22 cellular contexts compared by ENCODE assay signal in the genomic region with DNA sequence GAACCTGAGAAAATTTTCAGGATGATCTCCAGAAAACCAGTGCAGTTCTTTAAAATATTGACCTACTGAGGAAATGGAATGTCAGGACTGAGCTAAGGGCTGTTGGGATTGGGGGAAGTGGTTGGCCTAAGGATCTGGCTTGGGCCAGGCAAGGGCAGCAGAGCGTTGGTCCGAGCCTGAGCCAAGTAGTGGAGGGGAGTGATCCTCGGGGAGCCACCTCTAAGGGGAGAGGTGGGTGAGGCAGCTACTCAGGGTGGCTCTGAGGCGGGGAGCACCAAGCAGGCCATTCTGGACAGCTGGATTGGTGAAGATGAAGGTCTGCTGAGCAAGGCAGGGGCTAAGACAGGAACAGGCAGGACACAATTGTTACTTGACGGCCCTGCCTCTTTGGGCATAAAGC. TPM values are rescaled to one million over a fixed set of nuclear protein-coding genes. Genes with fewer than 3 reads are reported as not detected.
DNase-seq lines count a peak whose midpoint lies in the region; ATAC-seq and TF ChIP-seq lines count a peak whose summit lies in the region.
"Had no signal": no experiment of that assay in that cellular context is flagged by ENCODE, and none has a peak within 500 bp of the region (broad histone marks: within the 10 kb centered on the region; RNA-seq: fewer than 3 reads in every experiment).

No MANE protein-coding gene starts in this region.

- TF ChIP-seq CTCF in endodermal cell (conservative IDR thresholded peaks at IDR 0.05) (no peak), MCF 10A (IDR thresholded peaks at IDR 0.05; ENCODE audit: unreplicated experiment) (no peak)

- peak overlapping the region; percentile 89 for H3K27ac Mint-ChIP-seq in T-helper 1 cell treated with Interleukin-12 subunit alpha and Interleukin-12 subunit beta and Interleukin-4 antibody, amounts not matched to agents 30 μg/mL and 1 μg/mL, for 36 hours
- peak overlapping the region; percentile 76 to 96 (median 91) for H3K27ac Mint-ChIP-seq in CD4-positive, alpha-beta memory T cell
- peak overlapping the region; percentile 91 for H3K27ac Mint-ChIP-seq in activated CD8-positive, alpha-beta T cell treated with anti-CD3 and anti-CD28 coated beads, Interleukin-2, amount 10 ng/mL, durations not matched to agents 7 days and 5 days
- H3K27ac Mint-ChIP-seq in endodermal cell: peak overlapping the region; percentile 10
- H3K27ac Mint-ChIP-seq in MCF 10A (ENCODE audit: low read depth, unreplicated experiment): no peak overlapping the region
- H3K27ac Mint-ChIP-seq: HFFc6, naive B cell had no signal

- no TSS peak for BruUV-seq in MCF 10A (replicated peaks; lab: Mats Ljungman, UMichigan)

- CTCF ChIA-PET in CD4-positive, alpha-beta memory T cell (lab: Charles Lee; ENCODE audit: partially characterized antibody): interaction anchor here (0.7 to 5.5 kb wide), 9 partner anchors 8 to 276 kb away, joined by 3 to 50 read pairs (median 4); partner anchors contain the start of genes CAMK4 and STARD4
- CTCF ChIA-PET in activated CD8-positive, alpha-beta T cell treated with anti-CD3 and anti-CD28 coated beads, Interleukin-2, amount 10 ng/mL, durations not matched to agents 7 days and 5 days (lab: Charles Lee): interaction anchor here (0.6 to 7.8 kb wide), 7 partner anchors 10 to 76 kb away, joined by 3 to 85 read pairs (median 22); partner anchors contain the start of gene CAMK4
- CTCF ChIA-PET in MCF 10A (lab: Yijun Ruan, JAX): interaction anchor here (0.5 to 1.4 kb wide), 6 partner anchors 8 to 128 kb away, joined by 3 to 4 read pairs (median 3); no protein-coding TSS in a partner anchor

- no peaks in the 10 kb centered on the region for H3K36me3 ChIP-seq in CD4-positive, alpha-beta memory T cell (ENCODE audit: insufficient read depth, low read length)
- no peaks in the 10 kb centered on the region for H3K36me3 ChIP-seq in endodermal cell (ENCODE audit: control insufficient read depth, insufficient read depth, low read length)
- H3K36me3 ChIP-seq: ovary, spleen had no signal

- H3K4me3 ChIP-seq in CD4-positive, alpha-beta memory T cell (ENCODE audit: low read length in 2 of 2): no peak overlapping the region
- H3K4me3 ChIP-seq in endodermal cell (ENCODE audit: low read length): no peak overlapping the region
- H3K4me3 ChIP-seq: ovary, spleen had no signal

- POLR2A ChIA-PET in CD4-positive, alpha-beta memory T cell (lab: Charles Lee; ENCODE audit: partially characterized antibody): interaction anchor here (0.9 to 11.4 kb wide), 4 partner anchors 10 to 61 kb away, joined by 3 to 206 read pairs (median 6); partner anchors contain the start of gene CAMK4
- POLR2A ChIA-PET in activated CD8-positive, alpha-beta T cell treated with anti-CD3 and anti-CD28 coated beads, Interleukin-2, amount 10 ng/mL, durations not matched to agents 7 days and 5 days (lab: Charles Lee): interaction anchor here (1.3 to 3.9 kb wide), 7 partner anchors 9 to 43 kb away, joined by 3 to 28 read pairs (median 8); partner anchors contain the start of gene CAMK4
- POLR2A ChIA-PET in MCF 10A (lab: Yijun Ruan, JAX): interaction anchor here (1.5 kb wide), 1 partner anchor 9 kb away, joined by 4 read pairs; no protein-coding TSS in a partner anchor

- peaks cover 75% of the 10 kb centered on the region for H3K4me1 Mint-ChIP-seq in T-helper 1 cell treated with Interleukin-12 subunit alpha and Interleukin-12 subunit beta and Interleukin-4 antibody, amounts not matched to agents 30 μg/mL and 1 μg/mL, for 36 hours (ENCODE audit: low read depth)
- H3K4me1 Mint-ChIP-seq in CD4-positive, alpha-beta memory T cell: peaks cover 80 to 95% (median 89%) of the 10 kb centered on the region in 4 donors
- peaks cover 85% of the 10 kb centered on the region for H3K4me1 Mint-ChIP-seq in activated CD8-positive, alpha-beta T cell treated with anti-CD3 and anti-CD28 coated beads, Interleukin-2, amount 10 ng/mL, durations not matched to agents 7 days and 5 days (ENCODE audit: low read depth)
- H3K4me1 Mint-ChIP-seq in endodermal cell (no peaks in the 10 kb centered on the region), MCF 10A (ENCODE audit: insufficient read depth, unreplicated experiment) (no peaks in the 10 kb centered on the region)
- H3K4me1 Mint-ChIP-seq: naive B cell had no signal

- peaks cover 97% of the 10 kb centered on the region for H3K4me1 ChIP-seq in CD4-positive, alpha-beta memory T cell (ENCODE audit: insufficient read depth, low read length)
- no peaks in the 10 kb centered on the region for H3K4me1 ChIP-seq in endodermal cell (ENCODE audit: control insufficient read depth, insufficient read depth, low read length)

- no peaks in the 10 kb centered on the region for H3K9me3 ChIP-seq in CD4-positive, alpha-beta memory T cell (ENCODE audit: control insufficient read depth in 1 of 2, low read length in 2 of 2)
- no peaks in the 10 kb centered on the region for H3K9me3 ChIP-seq in endodermal cell (ENCODE audit: control insufficient read depth, low read length)
- H3K9me3 ChIP-seq: ovary, spleen had no signal

- no peaks in the 10 kb centered on the region for H3K27me3 Mint-ChIP-seq in T-helper 1 cell treated with Interleukin-12 subunit alpha and Interleukin-12 subunit beta and Interleukin-4 antibody, amounts not matched to agents 30 μg/mL and 1 μg/mL, for 36 hours (ENCODE audit: low read depth)
- no peaks in the 10 kb centered on the region for H3K27me3 Mint-ChIP-seq in CD4-positive, alpha-beta memory T cell
- H3K27me3 Mint-ChIP-seq in activated CD8-positive, alpha-beta T cell treated with anti-CD3 and anti-CD28 coated beads, Interleukin-2, amount 10 ng/mL, durations not matched to agents 7 days and 5 days (ENCODE audit: low read depth): no peaks in the 10 kb centered on the region
- H3K27me3 Mint-ChIP-seq in endodermal cell (ENCODE audit: insufficient read depth) (no peaks in the 10 kb centered on the region), MCF 10A (ENCODE audit: insufficient read depth, unreplicated experiment) (peaks cover 8% of the 10 kb centered on the region)
- H3K27me3 Mint-ChIP-seq: naive B cell had no signal

- intact Hi-C loops in CD4-positive, alpha-beta memory T cell (cut with micrococcal nuclease): loop anchor here (2.0 kb wide), 1 partner anchor 17 kb away; no protein-coding TSS in a partner anchor
- intact Hi-C loops in MCF 10A (cut with micrococcal nuclease): no loop called here

- no peaks in the 10 kb centered on the region for H3K27me3 ChIP-seq in CD4-positive, alpha-beta memory T cell (ENCODE audit: insufficient read depth, low read length)
- H3K27me3 ChIP-seq in endodermal cell (ENCODE audit: control insufficient read depth, insufficient read depth, low read length, poor library complexity, severe bottlenecking): no peaks in the 10 kb centered on the region
- H3K27me3 ChIP-seq: ovary, spleen had no signal

- no peak for ATAC-seq in activated CD8-positive, alpha-beta T cell treated with anti-CD3 and anti-CD28 coated beads, Interleukin-2, amount 10 ng/mL, durations not matched to agents 7 days and 5 days
- ATAC-seq in GM21367 (IDR thresholded peaks at IDR 0.05; ENCODE audit: unreplicated experiment) (no peak), GM21723 (IDR thresholded peaks at IDR 0.05; ENCODE audit: unreplicated experiment) (no peak)
- ATAC-seq: PC-3 had no signal

- H3K36me3 Mint-ChIP-seq in T-helper 1 cell treated with Interleukin-12 subunit alpha and Interleukin-12 subunit beta and Interleukin-4 antibody, amounts not matched to agents 30 μg/mL and 1 μg/mL, for 36 hours (ENCODE audit: low read depth): peaks cover 26% of the 10 kb centered on the region
- peaks cover 0 to 3% of the 10 kb centered on the region in 2 donors for H3K36me3 Mint-ChIP-seq in CD4-positive, alpha-beta memory T cell
- H3K36me3 Mint-ChIP-seq in activated CD8-positive, alpha-beta T cell treated with anti-CD3 and anti-CD28 coated beads, Interleukin-2, amount 10 ng/mL, durations not matched to agents 7 days and 5 days (ENCODE audit: low read depth): peaks cover 35% of the 10 kb centered on the region
- H3K36me3 Mint-ChIP-seq in endodermal cell (ENCODE audit: low read depth) (no peaks in the 10 kb centered on the region), MCF 10A (ENCODE audit: insufficient read depth, unreplicated experiment) (no peaks in the 10 kb centered on the region)
- H3K36me3 Mint-ChIP-seq: naive B cell had no signal

- no peaks in the 10 kb centered on the region for H3K9me3 Mint-ChIP-seq in T-helper 1 cell treated with Interleukin-12 subunit alpha and Interleukin-12 subunit beta and Interleukin-4 antibody, amounts not matched to agents 30 μg/mL and 1 μg/mL, for 36 hours
- H3K9me3 Mint-ChIP-seq in CD4-positive, alpha-beta memory T cell: no peaks in the 10 kb centered on the region
- no peaks in the 10 kb centered on the region for H3K9me3 Mint-ChIP-seq in activated CD8-positive, alpha-beta T cell treated with anti-CD3 and anti-CD28 coated beads, Interleukin-2, amount 10 ng/mL, durations not matched to agents 7 days and 5 days (ENCODE audit: insufficient read depth)
- no peaks in the 10 kb centered on the region for H3K9me3 Mint-ChIP-seq in endodermal cell
- no peaks in the 10 kb centered on the region for H3K9me3 Mint-ChIP-seq in MCF 10A (ENCODE audit: unreplicated experiment)
- H3K9me3 Mint-ChIP-seq: HFFc6, naive B cell had no signal

- WGBS in endodermal cell (ENCODE audit: insufficient coverage in 1 of 2, insufficient read length in 1 of 2), 2 experiments: 88 to 91% methylated on average over 4 to 5 of the region's 5 CpGs

- peak overlapping the region; percentile 72 for H3K4me3 Mint-ChIP-seq in T-helper 1 cell treated with Interleukin-12 subunit alpha and Interleukin-12 subunit beta and Interleukin-4 antibody, amounts not matched to agents 30 μg/mL and 1 μg/mL, for 36 hours
- peak overlapping the region in 7 of 8 donors; percentile 14 to 89 (median 77) for H3K4me3 Mint-ChIP-seq in CD4-positive, alpha-beta memory T cell
- peak overlapping the region; percentile 22 for H3K4me3 Mint-ChIP-seq in activated CD8-positive, alpha-beta T cell treated with anti-CD3 and anti-CD28 coated beads, Interleukin-2, amount 10 ng/mL, durations not matched to agents 7 days and 5 days
- H3K4me3 Mint-ChIP-seq in endodermal cell (no peak overlapping the region), MCF 10A (ENCODE audit: unreplicated experiment) (no peak overlapping the region)
- H3K4me3 Mint-ChIP-seq: HFFc6, naive B cell had no signal

- DNase-seq in T-helper 1 cell (no peak), endodermal cell (no peak), MCF 10A (ENCODE audit: unreplicated experiment) (no peak)
- DNase-seq in CD4-positive, alpha-beta memory T cell: no peak
- no peak for DNase-seq in activated CD8-positive, alpha-beta T cell treated with anti-CD3 and anti-CD28 coated beads, Interleukin-2, amount 10 ng/mL, durations not matched to agents 7 days and 5 days
- DNase-seq: activated CD4-positive, alpha-beta T cell treated with anti-CD3 and anti-CD28 coated beads for 4 hours; amniotic stem cell; HFFc6; KBM-7; MV-4-11; naive B cell; NCI-H1694 treated with DMSO at 0.1 percent for 48 hours; ovary; PC-3; Right ventricle myocardium superior; spleen; stimulated activated CD4-positive, alpha-beta T cell treated with anti-CD3 and anti-CD28 coated beads, Interleukin-4, amount 100 ng/mL, for 24 hours; trophoblast cell had no signal

- H3K27ac ChIP-seq in CD4-positive, alpha-beta memory T cell (ENCODE audit: low read depth, low read length): peak overlapping the region; percentile 54
- H3K27ac ChIP-seq in endodermal cell (ENCODE audit: low read depth, low read length): no peak overlapping the region
- H3K27ac ChIP-seq: 22Rv1, ovary had no signal

- H3K9ac ChIP-seq in endodermal cell (ENCODE audit: extremely low read depth, low read length, poor library complexity, severe bottlenecking): no peak overlapping the region

RNA-seq across cellular contexts. Expression of gene CAMK4, which starts 11.5 kb away (rescaled TPM):
- 100 to 1,000 TPM; 243 to 257 TPM for total RNA-seq in CD4-positive, alpha-beta memory T cell
- polyA plus RNA-seq in CD4-positive, alpha-beta memory T cell: 10 to 100 TPM; 84.3 to 86.9 TPM
- 10 to 100 TPM; 82.7 to 84.9 TPM for total RNA-seq in activated CD8-positive, alpha-beta T cell treated with anti-CD3 and anti-CD28 coated beads, Interleukin-2, amount 10 ng/mL, durations not matched to agents 7 days and 5 days
- total RNA-seq in endodermal cell: 1 to 10 TPM; 2.8 to 3.9 TPM
- polyA plus RNA-seq in endodermal cell (2013, experiment 1 of 2): 3.8 TPM
- polyA plus RNA-seq in endodermal cell (2013, experiment 2 of 2): 3.6 TPM
- 0.21 and 0.39 TPM in 2 replicates for total RNA-seq in MCF 10A (2022)

Comparison
In these comparisons a context has a peak if more than half of its experiments do, and no peak if none do; other contexts are left out.
1. H3K4me3 Mint-ChIP-seq: peak in T-helper 1 cell treated with Interleukin-12 subunit alpha and Interleukin-12 subunit beta and Interleukin-4 antibody, amounts not matched to agents 30 μg/mL and 1 μg/mL, for 36 hours (single experiment), CD4-positive, alpha-beta memory T cell (7 of 8) and activated CD8-positive, alpha-beta T cell treated with anti-CD3 and anti-CD28 coated beads, Interleukin-2, amount 10 ng/mL, durations not matched to agents 7 days and 5 days (single experiment); none in endodermal cell (single experiment) and MCF 10A (single experiment).
2. RNA of gene CAMK4, which starts 11.5 kb away (total RNA-seq): 243 to 257 TPM in CD4-positive, alpha-beta memory T cell and 82.7 to 84.9 TPM in activated CD8-positive, alpha-beta T cell treated with anti-CD3 and anti-CD28 coated beads, Interleukin-2, amount 10 ng/mL, durations not matched to agents 7 days and 5 days; 2.8 to 3.9 TPM in endodermal cell and 0.21 to 0.39 TPM in MCF 10A; every median in the first group is over 10 times any median in the second.